Comparison of ENCODE assay signal across 2 cellular contexts in the genomic region with DNA sequence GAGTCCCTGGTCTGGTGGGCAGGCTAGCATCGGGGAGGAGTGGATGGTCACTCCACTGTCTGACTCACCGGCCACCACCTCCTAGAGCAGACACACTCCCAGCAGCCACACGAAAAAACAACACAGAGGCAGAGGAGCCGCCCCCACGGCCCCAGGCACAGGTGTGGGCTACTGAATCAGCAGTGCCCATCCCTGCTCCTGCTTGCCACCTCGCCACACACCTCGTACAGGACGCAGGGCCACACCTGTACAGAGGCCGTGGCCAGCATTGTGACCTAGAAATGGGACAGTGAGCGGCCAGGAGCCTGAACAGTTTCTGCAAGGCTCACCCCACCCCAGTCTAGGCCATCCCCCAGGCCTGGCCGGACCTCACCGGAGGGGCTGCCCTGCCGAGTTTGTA.
TF ChIP-seq lines count a peak whose summit lies in the region.

No MANE protein-coding gene starts in this region.

TF ChIP-seq in K562, 482 proteins besides CTCF, POLR2A, EP300 and RAD21 (continued from another document):
- TF ChIP-seq, protein P1, sequence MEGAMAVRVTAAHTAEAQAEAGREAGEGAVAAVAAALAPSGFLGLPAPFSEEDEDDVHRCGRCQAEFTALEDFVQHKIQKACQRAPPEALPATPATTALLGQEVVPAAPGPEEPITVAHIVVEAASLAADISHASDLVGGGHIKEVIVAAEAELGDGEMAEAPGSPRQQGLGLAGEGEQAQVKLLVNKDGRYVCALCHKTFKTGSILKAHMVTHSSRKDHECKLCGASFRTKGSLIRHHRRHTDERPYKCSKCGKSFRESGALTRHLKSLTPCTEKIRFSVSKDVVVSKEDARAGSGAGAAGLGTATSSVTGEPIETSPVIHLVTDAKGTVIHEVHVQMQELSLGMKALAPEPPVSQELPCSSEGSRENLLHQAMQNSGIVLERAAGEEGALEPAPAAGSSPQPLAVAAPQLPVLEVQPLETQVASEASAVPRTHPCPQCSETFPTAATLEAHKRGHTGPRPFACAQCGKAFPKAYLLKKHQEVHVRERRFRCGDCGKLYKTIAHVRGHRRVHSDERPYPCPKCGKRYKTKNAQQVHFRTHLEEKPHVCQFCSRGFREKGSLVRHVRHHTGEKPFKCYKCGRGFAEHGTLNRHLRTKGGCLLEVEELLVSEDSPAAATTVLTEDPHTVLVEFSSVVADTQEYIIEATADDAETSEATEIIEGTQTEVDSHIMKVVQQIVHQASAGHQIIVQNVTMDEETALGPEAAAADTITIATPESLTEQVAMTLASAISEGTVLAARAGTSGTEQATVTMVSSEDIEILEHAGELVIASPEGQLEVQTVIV (CRISPR knock-in tag; IDR thresholded peaks at IDR 0.05; ENCODE audit: borderline replicate concordance), result no peak
- TF ChIP-seq EHMT2 (IDR thresholded peaks at IDR 0.05) (no peak), SMARCA5 (IDR thresholded peaks at IDR 0.05) (no peak)

TF ChIP-seq in HepG2, 621 proteins besides CTCF, POLR2A, EP300 and RAD21 (continued from another document):
- TF ChIP-seq, protein P2, sequence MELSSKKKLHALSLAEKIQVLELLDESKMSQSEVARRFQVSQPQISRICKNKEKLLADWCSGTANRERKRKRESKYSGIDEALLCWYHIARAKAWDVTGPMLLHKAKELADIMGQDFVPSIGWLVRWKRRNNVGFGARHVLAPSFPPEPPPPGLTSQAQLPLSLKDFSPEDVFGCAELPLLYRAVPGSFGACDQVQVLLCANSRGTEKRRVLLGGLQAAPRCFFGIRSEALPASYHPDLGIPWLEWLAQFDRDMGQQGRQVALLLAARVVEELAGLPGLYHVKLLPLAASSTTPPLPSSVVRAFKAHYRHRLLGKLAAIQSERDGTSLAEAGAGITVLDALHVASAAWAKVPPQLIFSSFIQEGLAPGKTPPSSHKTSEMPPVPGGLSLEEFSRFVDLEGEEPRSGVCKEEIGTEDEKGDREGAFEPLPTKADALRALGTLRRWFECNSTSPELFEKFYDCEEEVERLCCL (CRISPR knock-in tag; IDR thresholded peaks at IDR 0.05; ENCODE audit: borderline replicate concordance), result no peak
TF ChIP-seq in HepG2: peak in this region for 0.
